ENCODE assay signal across 20 cellular contexts in the genomic region with DNA sequence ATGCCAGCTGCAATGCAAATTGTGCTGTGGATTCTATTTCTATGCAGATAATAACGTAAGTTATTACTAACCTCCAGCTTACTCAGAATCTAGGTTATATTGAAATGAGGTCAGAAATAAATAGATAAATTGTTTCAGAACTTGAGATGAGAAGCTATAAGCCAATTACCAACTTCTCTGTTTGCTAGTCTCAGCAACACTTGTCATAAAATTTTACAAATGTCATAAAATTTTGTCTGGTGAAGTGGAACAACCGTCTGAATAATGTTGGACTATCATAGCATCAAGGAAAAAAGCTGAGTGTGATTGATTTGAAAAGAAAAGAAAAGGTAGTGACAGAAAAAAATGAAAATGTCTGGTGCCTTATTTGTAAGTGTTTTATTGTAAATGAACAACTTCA. TPM values are rescaled to one million over a fixed set of nuclear protein-coding genes. Genes with fewer than 3 reads are reported as not detected.
DNase-seq lines count a peak whose midpoint lies in the region; ATAC-seq and FAIRE-seq lines count a peak whose summit lies in the region.
"Had no signal": no experiment of that assay in that cellular context is flagged by ENCODE, and none has a peak within 500 bp of the region (broad histone marks: within the 10 kb centered on the region; RNA-seq: fewer than 3 reads in every experiment).

No MANE protein-coding gene starts in this region.

- DNase-seq in NCI-H526 (lab: John Stamatoyannopoulos, UW), result peak; percentile 72 to 74
- no peak for DNase-seq in left colon
- no peak for DNase-seq in HUDEP-2 (lab: John Stamatoyannopoulos, UW; ENCODE audit: unreplicated experiment in 76 of 76)
- no peak for DNase-seq in NCI-H510A treated with DMSO at 0.1 percent for 48 hours (lab: John Stamatoyannopoulos, UW)
- DNase-seq: AML-193; Caco-2; Calu3; CD4-positive, alpha-beta T cell; CD8-positive, alpha-beta T cell; DMS79 treated with DMSO at 0.1 percent for 48 hours; GDM1 had no signal

- FAIRE-seq in G401.6 (lab: Jason Lieb, UNC), result peak; percentile 33
- FAIRE-seq: A549, D721Med, GM12878, GM12892, GM18507 had no signal

- ATAC-seq in left colon (peak; percentile 70), HG03135 (IDR thresholded peaks at IDR 0.05; ENCODE audit: unreplicated experiment) (no peak)
- ATAC-seq: A549; CD8-positive, alpha-beta T cell; GM12878 had no signal

- intact Hi-C loops in left colon (cut with DNase I, micrococcal nuclease), result no loop called here

RNA-seq across cellular contexts. Expression of a gene that starts 36.7 kb away (rescaled TPM):
- 1 to 10 TPM in 1 of 2 donors, under 1 TPM in 1; 0.64 to 1.6 TPM for total RNA-seq in left colon
- total RNA-seq: A172; B cell; Caco-2; Calu3; CD4-positive, alpha-beta T cell; CD8-positive, alpha-beta T cell; GM12878 had no signal

Comparison
In these comparisons a context has a peak if more than half of its experiments do, and no peak if none do; other contexts are left out.
1. DNase-seq: peak in NCI-H526 (2 of 2); none in left colon (0 of 2), HUDEP-2 (0 of 76) and NCI-H510A treated with DMSO at 0.1 percent for 48 hours (single experiment).